18 cellular contexts compared by ENCODE assay signal in the genomic region with DNA sequence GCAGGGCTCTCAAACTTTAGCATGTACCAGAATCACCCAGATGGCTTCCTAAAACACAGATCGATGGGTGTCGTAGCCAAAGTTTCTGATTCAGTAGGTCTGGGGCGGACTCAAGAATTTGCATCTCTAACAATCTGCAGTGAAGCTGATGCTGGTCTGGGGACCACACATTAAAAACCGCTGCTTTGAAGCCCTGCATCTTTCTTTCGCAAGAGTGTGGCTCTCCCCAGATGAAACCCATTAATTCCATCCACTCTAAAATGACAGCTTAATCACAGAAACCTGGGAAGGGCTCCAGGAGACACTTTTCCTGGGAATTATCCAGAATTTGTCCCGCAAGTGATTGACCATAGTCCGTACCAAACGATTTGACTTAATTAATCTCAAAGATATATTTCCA.
"Had no signal": no experiment of that assay in that cellular context is flagged by ENCODE, and none has a peak within 500 bp of the region (broad histone marks: within the 10 kb centered on the region; RNA-seq: fewer than 3 reads in every experiment).

No MANE protein-coding gene starts in this region.

- ATAC-seq: activated CD8-positive, alpha-beta memory T cell treated with anti-CD3 and anti-CD28 coated beads, Interleukin-2, amount 10 ng/mL, durations not matched to agents 7 days and 5 days; esophagus mucosa; gastroesophageal sphincter; heart right ventricle; lower lobe of right lung; T-helper 17 cell had no signal

- H3K36me3 ChIP-seq: lower lobe of right lung, prostate gland, WERI-Rb-1 had no signal

- H3K36me3 Mint-ChIP-seq: activated CD4-positive, alpha-beta memory T cell treated with anti-CD3 and anti-CD28 coated beads for 36 hours; activated CD8-positive, alpha-beta memory T cell treated with anti-CD3 and anti-CD28 coated beads, Interleukin-2, amount 10 ng/mL, durations not matched to agents 7 days and 5 days; activated naive CD4-positive, alpha-beta T cell treated with anti-CD3 and anti-CD28 coated beads, Interleukin-2, amount 10 ng/mL, durations not matched to agents 7 days and 5 days; brain; type B pancreatic cell had no signal

- H3K4me3 ChIP-seq: coronary artery, gastroesophageal sphincter, heart right ventricle, lower lobe of right lung, prostate gland, smooth muscle cell had no signal

- H3K9me3 ChIP-seq: gastroesophageal sphincter, heart right ventricle, lower lobe of right lung, prostate gland had no signal

- H3K4me1 Mint-ChIP-seq: activated CD8-positive, alpha-beta memory T cell treated with anti-CD3 and anti-CD28 coated beads, Interleukin-2, amount 10 ng/mL, durations not matched to agents 7 days and 5 days; activated naive CD4-positive, alpha-beta T cell treated with anti-CD3 and anti-CD28 coated beads, Interleukin-2, amount 10 ng/mL, durations not matched to agents 7 days and 5 days; brain had no signal

- H3K9me3 Mint-ChIP-seq: activated CD4-positive, alpha-beta memory T cell treated with anti-CD3 and anti-CD28 coated beads for 36 hours; activated naive CD4-positive, alpha-beta T cell treated with anti-CD3 and anti-CD28 coated beads, Interleukin-2, amount 10 ng/mL, durations not matched to agents 7 days and 5 days; brain; stimulated activated naive CD8-positive, alpha-beta T cell treated with anti-CD3 and anti-CD28 coated beads, Interleukin-15, Interleukin-2, amounts not matched to agents 100 ng/mL and 50 ng/mL, for 24 hours; type B pancreatic cell had no signal

- H3K4me1 ChIP-seq: gastroesophageal sphincter, heart right ventricle, lower lobe of right lung, prostate gland had no signal

- H3K27ac Mint-ChIP-seq: activated CD4-positive, alpha-beta memory T cell treated with anti-CD3 and anti-CD28 coated beads for 36 hours; activated CD8-positive, alpha-beta memory T cell treated with anti-CD3 and anti-CD28 coated beads, Interleukin-2, amount 10 ng/mL, durations not matched to agents 7 days and 5 days; activated naive CD4-positive, alpha-beta T cell treated with anti-CD3 and anti-CD28 coated beads, Interleukin-2, amount 10 ng/mL, durations not matched to agents 7 days and 5 days; stimulated activated naive CD8-positive, alpha-beta T cell treated with anti-CD3 and anti-CD28 coated beads, Interleukin-15, Interleukin-2, amounts not matched to agents 100 ng/mL and 50 ng/mL, for 24 hours; T-helper 17 cell; type B pancreatic cell had no signal

- H3K27me3 ChIP-seq: gastroesophageal sphincter, heart right ventricle had no signal

- H3K27ac ChIP-seq: coronary artery, gastroesophageal sphincter, heart right ventricle, lower lobe of right lung, prostate gland, WERI-Rb-1 had no signal

- DNase-seq: activated CD4-positive, alpha-beta memory T cell treated with anti-CD3 and anti-CD28 coated beads for 36 hours; activated CD8-positive, alpha-beta memory T cell treated with anti-CD3 and anti-CD28 coated beads, Interleukin-2, amount 10 ng/mL, durations not matched to agents 7 days and 5 days; activated naive CD4-positive, alpha-beta T cell treated with anti-CD3 and anti-CD28 coated beads, Interleukin-2, amount 10 ng/mL, durations not matched to agents 7 days and 5 days; activated T-cell treated with anti-CD3 and anti-CD28 coated beads, Interleukin-2, amount 50 U/mL, for 1 hour; central memory CD4-positive, alpha-beta T cell; heart right ventricle; lower lobe of right lung; right cardiac atrium; T-helper 17 cell; WERI-Rb-1 had no signal

- H3K4me3 Mint-ChIP-seq: activated CD4-positive, alpha-beta memory T cell treated with anti-CD3 and anti-CD28 coated beads for 36 hours; activated CD8-positive, alpha-beta memory T cell treated with anti-CD3 and anti-CD28 coated beads, Interleukin-2, amount 10 ng/mL, durations not matched to agents 7 days and 5 days; activated naive CD4-positive, alpha-beta T cell treated with anti-CD3 and anti-CD28 coated beads, Interleukin-2, amount 10 ng/mL, durations not matched to agents 7 days and 5 days; brain; stimulated activated naive CD8-positive, alpha-beta T cell treated with anti-CD3 and anti-CD28 coated beads, Interleukin-15, Interleukin-2, amounts not matched to agents 100 ng/mL and 50 ng/mL, for 24 hours; T-helper 17 cell; type B pancreatic cell had no signal

- H3K27me3 Mint-ChIP-seq: activated CD4-positive, alpha-beta memory T cell treated with anti-CD3 and anti-CD28 coated beads for 36 hours; activated CD8-positive, alpha-beta memory T cell treated with anti-CD3 and anti-CD28 coated beads, Interleukin-2, amount 10 ng/mL, durations not matched to agents 7 days and 5 days; activated naive CD4-positive, alpha-beta T cell treated with anti-CD3 and anti-CD28 coated beads, Interleukin-2, amount 10 ng/mL, durations not matched to agents 7 days and 5 days; brain; stimulated activated naive CD8-positive, alpha-beta T cell treated with anti-CD3 and anti-CD28 coated beads, Interleukin-15, Interleukin-2, amounts not matched to agents 100 ng/mL and 50 ng/mL, for 24 hours; T-helper 17 cell; type B pancreatic cell had no signal

- H3K4me2 ChIP-seq: smooth muscle cell had no signal
